8 cellular contexts compared by ENCODE assay signal in the genomic region with DNA sequence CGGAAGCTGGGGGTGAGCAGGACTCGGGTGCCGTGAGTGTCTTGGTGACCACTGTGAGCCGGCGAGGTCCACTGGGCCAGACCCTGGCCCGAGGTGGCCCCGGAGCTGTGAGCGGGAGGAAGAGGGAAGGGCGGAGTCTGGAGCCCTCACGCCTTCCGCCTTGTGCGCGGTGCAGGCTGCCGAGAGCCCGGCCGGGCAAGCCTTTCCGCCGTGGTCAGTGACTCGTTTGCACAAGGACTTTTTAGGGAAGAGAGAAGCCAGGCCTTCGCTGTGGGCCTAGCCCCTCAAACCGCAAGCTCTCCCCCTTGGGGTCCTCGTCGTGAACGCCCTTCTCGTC. TPM values are rescaled to one million over a fixed set of nuclear protein-coding genes. Genes with fewer than 3 reads are reported as not detected.
DNase-seq lines count a peak whose midpoint lies in the region; ATAC-seq lines count a peak whose summit lies in the region.

No MANE protein-coding gene starts in this region.

- no CpG with 5 or more reads among the region's 25 CpGs for WGBS in iPS DF 6.9 (ENCODE audit: insufficient coverage, insufficient read length)

- H3K27ac ChIP-seq in iPS DF 6.9 (ENCODE audit: low read length): no peak overlapping the region

- peak overlapping the region; percentile 79 for H3K9ac ChIP-seq in skeletal muscle satellite cell (ENCODE audit: low read depth, low read length)

- H3K4me1 ChIP-seq in iPS DF 6.9 (ENCODE audit: control insufficient read depth, insufficient read depth, low read length) (no peaks in the 10 kb centered on the region), skeletal muscle satellite cell (ENCODE audit: control insufficient read depth, insufficient read depth, low read length) (peaks cover 17% of the 10 kb centered on the region)

- H3K4me3 ChIP-seq in iPS DF 6.9 (ENCODE audit: low read length) (peak overlapping the region; percentile 21; the same call in 1 of the 2 replicates), skeletal muscle satellite cell (ENCODE audit: low read length) (peak overlapping the region; percentile 70)

- H3K9me3 ChIP-seq in iPS DF 6.9 (ENCODE audit: control insufficient read depth, insufficient read depth, low read length) (no peaks in the 10 kb centered on the region), skeletal muscle satellite cell (replicated peaks; ENCODE audit: low read length) (no peaks in the 10 kb centered on the region)

- H3K27me3 ChIP-seq in iPS DF 6.9 (ENCODE audit: control insufficient read depth, insufficient read depth, low read length): peaks cover 3% of the 10 kb centered on the region; the same call in 1 of the 2 replicates
- H3K27me3 ChIP-seq in skeletal muscle satellite cell (ENCODE audit: control insufficient read depth, insufficient read depth, low read length): no peaks in the 10 kb centered on the region

- ATAC-seq in GM21360 (IDR thresholded peaks at IDR 0.05; ENCODE audit: unreplicated experiment): peak; percentile 11

- no peaks in the 10 kb centered on the region for H3K36me3 ChIP-seq in iPS DF 6.9 (ENCODE audit: control insufficient read depth, insufficient read depth, low read length)
- no peaks in the 10 kb centered on the region for H3K36me3 ChIP-seq in skeletal muscle satellite cell (ENCODE audit: insufficient read depth, low read length)

- DNase-seq in Caki2 (ENCODE audit: low read depth): peak; percentile 21
- peak; percentile 56 for DNase-seq in MV-4-11 (lab: John Stamatoyannopoulos, UW)
- peak; percentile 45 for DNase-seq in amniotic epithelial cell (ENCODE audit: low read depth)
- no peak for DNase-seq in iPS DF 6.9 (ENCODE audit: low read depth, low spot score)
- DNase-seq in DMS 273 (lab: John Stamatoyannopoulos, UW; ENCODE audit: unreplicated experiment): no peak
- no peak for DNase-seq in NCI-H1092 (lab: John Stamatoyannopoulos, UW)

- in situ Hi-C loops in Caki2 (cut with HindIII; ENCODE audit: low pct_unique_long_range_greater_than_20kb, low sequenced_read_pairs): no loop called here

- peak overlapping the region; percentile 92 for H3K4me2 ChIP-seq in skeletal muscle satellite cell (ENCODE audit: low read length)

RNA-seq across cellular contexts. Expression of a gene that starts 40.9 kb away (rescaled TPM):
- 96.9 and 107 TPM in 2 replicates for total RNA-seq in Caki2 (2014; rRNA removed; shearing (Covaris generic); ENCODE audit: low replicate concordance)
- 15.9 and 17.5 TPM in 2 replicates for total RNA-seq in skeletal muscle satellite cell (2012; rRNA removed)

Comparison
In these comparisons a context has a peak if more than half of its experiments do, and no peak if none do; other contexts are left out.
1. DNase-seq: peak in Caki2 (single experiment), MV-4-11 (single experiment) and amniotic epithelial cell (single experiment); none in iPS DF 6.9 (single experiment), DMS 273 (single experiment) and NCI-H1092 (single experiment).